ENCODE assay signal across 8 cellular contexts in the genomic region with DNA sequence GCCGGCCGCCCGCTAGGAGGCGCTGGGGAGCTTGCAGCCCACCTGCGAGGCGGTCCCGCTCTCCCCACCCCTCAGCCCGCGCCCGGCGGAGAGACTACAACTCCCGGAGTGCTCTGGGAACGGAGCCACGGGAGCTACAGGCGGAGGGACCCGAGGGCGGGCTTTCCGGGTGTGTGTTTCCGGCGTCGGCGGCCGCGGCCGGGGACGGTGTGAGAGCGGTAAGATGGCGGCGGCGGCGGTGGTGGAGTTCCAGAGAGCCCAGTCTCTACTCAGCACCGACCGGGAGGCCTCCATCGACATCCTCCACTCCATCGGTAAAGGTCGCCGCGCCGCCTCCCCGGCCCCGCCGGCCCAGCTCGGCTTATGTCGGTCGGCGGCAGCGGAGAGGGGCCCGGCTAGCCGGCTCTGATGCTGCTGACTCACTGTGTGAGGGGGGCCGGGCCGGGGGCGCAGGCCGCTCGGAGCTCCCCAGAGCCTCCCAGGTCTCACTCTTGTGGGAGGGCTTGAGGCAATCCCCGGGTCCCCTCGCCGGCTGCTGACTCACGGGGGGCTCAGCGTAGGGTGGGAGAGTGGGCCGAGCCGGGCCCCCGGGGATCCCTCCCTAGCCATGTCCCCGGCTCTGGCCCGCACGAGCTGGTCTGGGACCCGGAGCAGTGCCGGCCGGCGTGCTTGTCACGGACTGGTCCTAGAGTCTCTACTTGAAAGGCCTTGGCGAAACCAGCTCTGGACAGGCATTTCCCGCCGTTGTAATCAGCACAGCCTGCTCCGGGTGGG.
DNase-seq lines count a peak whose midpoint lies in the region; ATAC-seq and TF ChIP-seq lines count a peak whose summit lies in the region.

A gene (plus strand): TSS at position 210 of the 774 bp plus-strand sequence. CDS start 14 bp downstream, at position 224.

- peaks cover 26% of the 10 kb centered on the region for H3K36me3 Mint-ChIP-seq in central memory CD8-positive, alpha-beta T cell (ENCODE audit: insufficient read depth)

- DNase-seq in AG10803 (ENCODE audit: low read depth): peak; percentile 94
- DNase-seq in NCI-H345 treated with DMSO at 0.1 percent for 48 hours (lab: John Stamatoyannopoulos, UW; ENCODE audit: unreplicated experiment): peak; percentile 92
- DNase-seq in activated CD4-positive, CD25-positive, alpha-beta regulatory T cell treated with anti-CD3 and anti-CD28 coated beads, Interleukin-2, amount 50 U/mL, for 16 hours (ENCODE audit: low read depth, low spot score): peak; percentile 98
- DNase-seq in central memory CD8-positive, alpha-beta T cell (ENCODE audit: low spot score in 2 of 2): peak; percentile 97 to 99
- peak; percentile 97 for DNase-seq in iris pigment epithelial cell (ENCODE audit: low read depth)
- peak; percentile 99 for DNase-seq in stimulated activated CD4-positive, alpha-beta T cell treated with anti-CD3 and anti-CD28 coated beads, Interleukin-12 subunit alpha, Interleukin-12 subunit beta, amount 100 ng/mL, for 4 hours

- no peaks in the 10 kb centered on the region for H3K27me3 Mint-ChIP-seq in central memory CD8-positive, alpha-beta T cell

- TF ChIP-seq CTCF in AG10803 (conservative IDR thresholded peaks at IDR 0.05; ENCODE audit: low read length): peak; percentile 59

- H3K27ac Mint-ChIP-seq in central memory CD8-positive, alpha-beta T cell (ENCODE audit: low read depth): peak within 1 kb of the TSS; percentile 82

- peak; percentile 91 for ATAC-seq in GM19023 (IDR thresholded peaks at IDR 0.05; ENCODE audit: unreplicated experiment)
- ATAC-seq in HG03280 (IDR thresholded peaks at IDR 0.05; ENCODE audit: unreplicated experiment): peak; percentile 95
- ATAC-seq in central memory CD8-positive, alpha-beta T cell (replicated peaks; ENCODE audit: extremely low read depth, poor library complexity, severe bottlenecking): peak; percentile 97

- H3K4me1 Mint-ChIP-seq in central memory CD8-positive, alpha-beta T cell: peaks cover 30% of the 10 kb centered on the region

- peak within 1 kb of the TSS; percentile 91 for H3K4me3 ChIP-seq in AG10803 (ENCODE audit: low read length)

- peak within 1 kb of the TSS; percentile 71 for H3K4me3 Mint-ChIP-seq in central memory CD8-positive, alpha-beta T cell

- H3K9me3 Mint-ChIP-seq in central memory CD8-positive, alpha-beta T cell: no peaks in the 10 kb centered on the region

Comparison
In these comparisons a context has a peak if more than half of its experiments do, and no peak if none do; other contexts are left out.
1. Peak in every context shown above with its lines: DNase-seq, ATAC-seq and H3K4me3 ChIP-seq.